In genomic region chr18:42114310-42114943, GRCh38 we compare ENCODE assay signal across 8 cellular contexts.
DNase-seq lines count a peak whose midpoint lies in the region; ATAC-seq and TF ChIP-seq lines count a peak whose summit lies in the region.

No MANE protein-coding gene starts in this region.

- H3K9me3 ChIP-seq in mucosa of descending colon: no peaks in the 10 kb centered on the region

- no peaks in the 10 kb centered on the region for H3K36me3 ChIP-seq in mucosa of descending colon (ENCODE audit: low read depth)

- peak; percentile 74 for TF ChIP-seq CTCF in endothelial cell (IDR thresholded peaks at IDR 0.05; ENCODE audit: unreplicated experiment)
- peak; percentile 56 for TF ChIP-seq CTCF in mucosa of descending colon (IDR thresholded peaks at IDR 0.05)

- H3K36me3 Mint-ChIP-seq in endothelial cell (ENCODE audit: low read depth, unreplicated experiment): no peaks in the 10 kb centered on the region
- H3K36me3 Mint-ChIP-seq in stimulated activated naive CD8-positive, alpha-beta T cell treated with anti-CD3 and anti-CD28 coated beads, Interleukin-15, Interleukin-2, amounts not matched to agents 100 ng/mL and 50 ng/mL, for 24 hours (ENCODE audit: low read depth): no peaks in the 10 kb centered on the region

- H3K27me3 Mint-ChIP-seq in endothelial cell (ENCODE audit: unreplicated experiment): peaks cover 2% of the 10 kb centered on the region
- H3K27me3 Mint-ChIP-seq in stimulated activated naive CD8-positive, alpha-beta T cell treated with anti-CD3 and anti-CD28 coated beads, Interleukin-15, Interleukin-2, amounts not matched to agents 100 ng/mL and 50 ng/mL, for 24 hours: peaks cover 8% of the 10 kb centered on the region

- no peaks in the 10 kb centered on the region for H3K9me3 Mint-ChIP-seq in endothelial cell (ENCODE audit: unreplicated experiment)
- no peaks in the 10 kb centered on the region for H3K9me3 Mint-ChIP-seq in stimulated activated naive CD8-positive, alpha-beta T cell treated with anti-CD3 and anti-CD28 coated beads, Interleukin-15, Interleukin-2, amounts not matched to agents 100 ng/mL and 50 ng/mL, for 24 hours

- H3K4me3 Mint-ChIP-seq in endothelial cell (ENCODE audit: unreplicated experiment): no peak overlapping the region
- peak overlapping the region; percentile 36 for H3K4me3 Mint-ChIP-seq in stimulated activated naive CD8-positive, alpha-beta T cell treated with anti-CD3 and anti-CD28 coated beads, Interleukin-15, Interleukin-2, amounts not matched to agents 100 ng/mL and 50 ng/mL, for 24 hours

- DNase-seq in DMS153 treated with DMSO at 0.1 percent for 48 hours (lab: John Stamatoyannopoulos, UW; ENCODE audit: unreplicated experiment) (peak; percentile 72), HPDE6-E6E7 (ENCODE audit: extremely low spot score) (peak; percentile 15), NCI-H82 (lab: John Stamatoyannopoulos, UW) (peak; percentile 92), endothelial cell (ENCODE audit: low spot score) (peak; percentile 79), mucosa of descending colon (peak in 2 of 3 donors; percentile 24 to 85)
- DNase-seq in activated CD8-positive, alpha-beta memory T cell treated with anti-CD3 and anti-CD28 coated beads for 48 hours (ENCODE audit: low read depth in 2 of 3, low spot score in 2 of 3): peak in 2 of 3 experiments; percentile 11 to 41

- no peaks in the 10 kb centered on the region for H3K4me1 Mint-ChIP-seq in endothelial cell (ENCODE audit: unreplicated experiment)
- H3K4me1 Mint-ChIP-seq in stimulated activated naive CD8-positive, alpha-beta T cell treated with anti-CD3 and anti-CD28 coated beads, Interleukin-15, Interleukin-2, amounts not matched to agents 100 ng/mL and 50 ng/mL, for 24 hours (ENCODE audit: low read depth): peaks cover 13% of the 10 kb centered on the region

- peak; percentile 87 for ATAC-seq in GM21423 (IDR thresholded peaks at IDR 0.05; ENCODE audit: unreplicated experiment)
- peak; percentile 88 for ATAC-seq in mucosa of descending colon

- H3K4me3 ChIP-seq in mucosa of descending colon: no peak overlapping the region

- no peak overlapping the region for H3K27ac Mint-ChIP-seq in endothelial cell (ENCODE audit: unreplicated experiment)
- H3K27ac Mint-ChIP-seq in stimulated activated naive CD8-positive, alpha-beta T cell treated with anti-CD3 and anti-CD28 coated beads, Interleukin-15, Interleukin-2, amounts not matched to agents 100 ng/mL and 50 ng/mL, for 24 hours: peak overlapping the region; percentile 67

- intact Hi-C loops in mucosa of descending colon (cut with DNase I, micrococcal nuclease): no loop called here

- peaks cover 3% of the 10 kb centered on the region for H3K4me1 ChIP-seq in mucosa of descending colon (ENCODE audit: low read depth)

Comparison
In these comparisons a context has a peak if more than half of its experiments do, and no peak if none do; other contexts are left out.
1. DNase-seq: peak in every context shown above with its lines; median percentile 92 in NCI-H82; 79 in endothelial cell; 72 in DMS153 treated with DMSO at 0.1 percent for 48 hours; 54 in mucosa of descending colon; 26 in activated CD8-positive, alpha-beta memory T cell treated with anti-CD3 and anti-CD28 coated beads for 48 hours; 15 in HPDE6-E6E7.